In genomic region chr2:173941567-173941966, GRCh38 we compare ENCODE assay signal across 14 cellular contexts. TPM values are rescaled to one million over a fixed set of nuclear protein-coding genes. Genes with fewer than 3 reads are reported as not detected.
DNase-seq lines count a peak whose midpoint lies in the region; ATAC-seq and TF ChIP-seq lines count a peak whose summit lies in the region.
"Had no signal": no experiment of that assay in that cellular context is flagged by ENCODE, and none has a peak within 500 bp of the region (broad histone marks: within the 10 kb centered on the region; RNA-seq: fewer than 3 reads in every experiment).

No MANE protein-coding gene starts in this region.

- no peak overlapping the region for H3K4me2 ChIP-seq in smooth muscle cell

- whole genome bisulfite sequencing in smooth muscle cell (ENCODE audit: low lambda C conversion rate), result 98% methylated on average over 1 of the region's 1 CpG

- peaks cover 100% of the 10 kb centered on the region for H3K79me2 ChIP-seq in smooth muscle cell (ENCODE audit: low read depth)

- no peak overlapping the region for H3K9ac ChIP-seq in smooth muscle cell (ENCODE audit: low read depth)

- TF ChIP-seq CTCF in RWPE2 (IDR thresholded peaks at IDR 0.05; ENCODE audit: poor library complexity, severe bottlenecking) (no peak), Peyer's patch (IDR thresholded peaks at IDR 0.05) (no peak), smooth muscle cell (IDR thresholded peaks at IDR 0.05; ENCODE audit: borderline replicate concordance, insufficient read depth, poor library complexity, severe bottlenecking) (no peak)

- H4K20me1 ChIP-seq in smooth muscle cell (ENCODE audit: low read depth), result peaks cover 100% of the 10 kb centered on the region

- H3K36me3 ChIP-seq in RWPE2 (ENCODE audit: low read depth), result peaks cover 9% of the 10 kb centered on the region
- no peaks in the 10 kb centered on the region for H3K36me3 ChIP-seq in Peyer's patch
- no peaks in the 10 kb centered on the region for H3K36me3 ChIP-seq in smooth muscle cell (ENCODE audit: low read depth)

- H3K9me3 Mint-ChIP-seq in stimulated activated naive CD8-positive, alpha-beta T cell treated with anti-CD3 and anti-CD28 coated beads, Interleukin-15, Interleukin-2, amounts not matched to agents 100 ng/mL and 50 ng/mL, for 24 hours, result no peaks in the 10 kb centered on the region
- H3K9me3 Mint-ChIP-seq in immature natural killer cell, result no peaks in the 10 kb centered on the region

- H3K27me3 Mint-ChIP-seq in stimulated activated naive CD8-positive, alpha-beta T cell treated with anti-CD3 and anti-CD28 coated beads, Interleukin-15, Interleukin-2, amounts not matched to agents 100 ng/mL and 50 ng/mL, for 24 hours, result no peaks in the 10 kb centered on the region
- peaks cover 0 to 6% (median 4%) of the 10 kb centered on the region in 3 donors for H3K27me3 Mint-ChIP-seq in immature natural killer cell (ENCODE audit: low read depth in 3 of 3)

- peak overlapping the region; percentile 92 for H3K27ac Mint-ChIP-seq in stimulated activated naive CD8-positive, alpha-beta T cell treated with anti-CD3 and anti-CD28 coated beads, Interleukin-15, Interleukin-2, amounts not matched to agents 100 ng/mL and 50 ng/mL, for 24 hours
- peak overlapping the region in 3 of 6 donors; percentile 9 to 66 (median 19) for H3K27ac Mint-ChIP-seq in immature natural killer cell

- peak overlapping the region; percentile 7 for H3K27ac ChIP-seq in RWPE2 (ENCODE audit: poor library complexity, severe bottlenecking)
- H3K27ac ChIP-seq in Peyer's patch, result no peak overlapping the region
- H3K27ac ChIP-seq in smooth muscle cell (ENCODE audit: low read depth), result no peak overlapping the region
- H3K27ac ChIP-seq: SJSA1 had no signal

- no peaks in the 10 kb centered on the region for H3F3A ChIP-seq in smooth muscle cell (ENCODE audit: low read depth)

- ATAC-seq in stimulated activated naive CD8-positive, alpha-beta T cell treated with anti-CD3 and anti-CD28 coated beads, Interleukin-15, Interleukin-2, amounts not matched to agents 100 U/mL and 50 U/mL, for 24 hours, result no peak
- no peak for ATAC-seq in RWPE2 (ENCODE audit: low read depth)

- H3K4me1 ChIP-seq in RWPE2 (ENCODE audit: insufficient read depth, poor library complexity, severe bottlenecking), result peaks cover 41% of the 10 kb centered on the region
- H3K4me1 ChIP-seq in Peyer's patch, result peaks cover 0 to 62% (median 13%) of the 10 kb centered on the region in 4 donors
- peaks cover 8% of the 10 kb centered on the region for H3K4me1 ChIP-seq in smooth muscle cell (ENCODE audit: low read depth)

- no peak overlapping the region for H2AFZ ChIP-seq in smooth muscle cell (ENCODE audit: low read depth)

- no peak overlapping the region for H3K4me3 ChIP-seq in RWPE2 (ENCODE audit: severe bottlenecking)
- no peak overlapping the region for H3K4me3 ChIP-seq in Peyer's patch
- H3K4me3 ChIP-seq in smooth muscle cell, result no peak overlapping the region
- H3K4me3 ChIP-seq: lung, SJSA1 had no signal

- H3K27me3 ChIP-seq in RWPE2 (ENCODE audit: insufficient read depth, poor library complexity, severe bottlenecking) (no peaks in the 10 kb centered on the region), Peyer's patch (no peaks in the 10 kb centered on the region), smooth muscle cell (ENCODE audit: low read depth) (no peaks in the 10 kb centered on the region)
- H3K27me3 ChIP-seq: SJSA1 had no signal

- H3K9me3 ChIP-seq in RWPE2 (ENCODE audit: severe bottlenecking), result no peaks in the 10 kb centered on the region
- no peaks in the 10 kb centered on the region for H3K9me3 ChIP-seq in Peyer's patch
- H3K9me3 ChIP-seq in smooth muscle cell (replicated peaks; ENCODE audit: low read depth), result no peaks in the 10 kb centered on the region
- H3K9me3 ChIP-seq: SJSA1 had no signal

- no peak for TF ChIP-seq POLR2A in Peyer's patch (IDR thresholded peaks at IDR 0.05)

- H3K4me3 Mint-ChIP-seq in stimulated activated naive CD8-positive, alpha-beta T cell treated with anti-CD3 and anti-CD28 coated beads, Interleukin-15, Interleukin-2, amounts not matched to agents 100 ng/mL and 50 ng/mL, for 24 hours, result no peak overlapping the region
- peak overlapping the region in 3 of 5 donors; percentile 4 to 66 (median 7) for H3K4me3 Mint-ChIP-seq in immature natural killer cell

- DNase-seq in stimulated activated naive CD8-positive, alpha-beta T cell treated with anti-CD3 and anti-CD28 coated beads, Interleukin-15, Interleukin-2, amounts not matched to agents 100 U/mL and 50 U/mL, for 24 hours, result no peak
- no peak for DNase-seq in RWPE2 (ENCODE audit: low spot score)
- no peak for DNase-seq in immature natural killer cell
- DNase-seq in Peyer's patch, result no peak
- DNase-seq in smooth muscle cell (lab: John Stamatoyannopoulos, UW; ENCODE audit: unreplicated experiment), result no peak
- no peak for DNase-seq in D341Med (ENCODE audit: low spot score)
- DNase-seq: activated CD4-positive, alpha-beta T cell treated with anti-CD3 and anti-CD28 coated beads, Interleukin-2, amount 50 U/mL, for 4 hours; activated effector memory CD4-positive, alpha-beta T cell treated with Interleukin-2 at 50 U/mL for 16 hours; erythroblast; NCI-H1694 treated with DMSO at 0.1 percent for 48 hours; NCI-H446 had no signal

- peaks cover 49% of the 10 kb centered on the region for H3K36me3 Mint-ChIP-seq in stimulated activated naive CD8-positive, alpha-beta T cell treated with anti-CD3 and anti-CD28 coated beads, Interleukin-15, Interleukin-2, amounts not matched to agents 100 ng/mL and 50 ng/mL, for 24 hours (ENCODE audit: low read depth)
- no peaks in the 10 kb centered on the region for H3K36me3 Mint-ChIP-seq in immature natural killer cell

- peaks cover 80% of the 10 kb centered on the region for H3K4me1 Mint-ChIP-seq in stimulated activated naive CD8-positive, alpha-beta T cell treated with anti-CD3 and anti-CD28 coated beads, Interleukin-15, Interleukin-2, amounts not matched to agents 100 ng/mL and 50 ng/mL, for 24 hours (ENCODE audit: low read depth)
- H3K4me1 Mint-ChIP-seq in immature natural killer cell, result peaks cover 68 to 81% of the 10 kb centered on the region in 2 donors

RNA-seq across cellular contexts. Expression of gene SP3, which starts 23.6 kb away (rescaled TPM):
- polyA plus RNA-seq in immature natural killer cell (10 to 100 TPM; 48.6 to 77.4 (median 53.2) TPM), smooth muscle cell (24.5 and 31.4 TPM in 2 replicates)
- total RNA-seq in Peyer's patch (100 to 1,000 TPM in 1 of 4 donors, 10 to 100 TPM in 3; 57.1 to 106 (median 86.3) TPM), smooth muscle cell (84.5 and 109 TPM in 2 replicates)
